8 cellular contexts compared by ENCODE assay signal in genomic region chr11:65422633-65423515, GRCh38. TPM values are rescaled to one million over a fixed set of nuclear protein-coding genes. Genes with fewer than 3 reads are reported as not detected.
DNase-seq lines count a peak whose midpoint lies in the region; ATAC-seq and TF ChIP-seq lines count a peak whose summit lies in the region.

NEAT1 (plus strand) TSS chr11:65422798.

- H3K9me3 ChIP-seq in mucosa of descending colon, result no peaks in the 10 kb centered on the region

- intact Hi-C loops in mucosa of descending colon (cut with DNase I, micrococcal nuclease), result loop anchor here in 1 of 2 donors (5.0 kb wide), 1 partner anchor 79 kb away; no protein-coding TSS in a partner anchor

- ATAC-seq in HG02943 (IDR thresholded peaks at IDR 0.05; ENCODE audit: low read depth, unreplicated experiment) (peak; percentile 27), mucosa of descending colon (peak; percentile 40), HG03039 (IDR thresholded peaks at IDR 0.05; ENCODE audit: unreplicated experiment) (no peak)

- peak within 1 kb of the TSS; percentile 81 for H3K4me3 ChIP-seq in mucosa of descending colon

- no peaks in the 10 kb centered on the region for H3K36me3 ChIP-seq in mucosa of descending colon (ENCODE audit: low read depth)

- DNase-seq in CD1c-positive myeloid dendritic cell (ENCODE audit: extremely low spot score) (peak; percentile 97), OCI-M2 (lab: John Stamatoyannopoulos, UW; ENCODE audit: unreplicated experiment) (peak; percentile 53), activated T-cell treated with anti-CD3 and anti-CD28 coated beads for 24 hours (ENCODE audit: low read depth) (peak; percentile 89), epidermal melanocyte (ENCODE audit: insufficient read length, low spot score) (peak; percentile 37), mucosa of descending colon (peak; percentile 97 to 99 (median 99))
- DNase-seq in stimulated activated CD8-positive, alpha-beta memory T cell treated with anti-CD3 and anti-CD28 coated beads, Interleukin-4, amount 100 ng/mL, for 1 hour (ENCODE audit: low read depth in 2 of 2, low spot score in 1 of 2), result peak; percentile 93 to 97

- TF ChIP-seq CTCF in mucosa of descending colon (IDR thresholded peaks at IDR 0.05), result no peak

- peaks cover 44% of the 10 kb centered on the region for H3K4me1 ChIP-seq in mucosa of descending colon (ENCODE audit: low read depth)

RNA-seq across cellular contexts. Expression of gene NEAT1, which starts in this region (rescaled TPM):
- 1,000 to 10,000 TPM; 1,133 to 1,409 (median 1,237) TPM for total RNA-seq in mucosa of descending colon

Comparison
In these comparisons a context has a peak if more than half of its experiments do, and no peak if none do; other contexts are left out.
1. DNase-seq: peak in every context shown above with its lines; median percentile 99 in mucosa of descending colon; 97 in CD1c-positive myeloid dendritic cell; 95 in stimulated activated CD8-positive, alpha-beta memory T cell treated with anti-CD3 and anti-CD28 coated beads, Interleukin-4, amount 100 ng/mL, for 1 hour; 89 in activated T-cell treated with anti-CD3 and anti-CD28 coated beads for 24 hours; 53 in OCI-M2; 37 in epidermal melanocyte.